ENCODE assay signal across 1 cellular context in genomic region chr4:147837854-147838253, GRCh38.
A peak's percentile ranks its signal among the peaks of the same experiment; 100 is the strongest.
TF ChIP-seq lines count a peak whose summit lies in the region.

No MANE protein-coding gene starts in this region.

TF ChIP-seq in K562, 482 proteins besides CTCF, POLR2A, EP300 and RAD21 (continued from another document):
- no peak for TF ChIP-seq ZBTB7A (IDR thresholded peaks at IDR 0.05; ENCODE audit: borderline replicate concordance, control insufficient read depth, low read depth, low read length)
- peak; percentile 68 for TF ChIP-seq ZNF316 (IDR thresholded peaks at IDR 0.05)
